Comparison of ENCODE assay signal across 36 cellular contexts in genomic region chr3:109372639-109373038, GRCh38. TPM values are rescaled to one million over a fixed set of nuclear protein-coding genes. Genes with fewer than 3 reads are reported as not detected.
"Had no signal": no experiment of that assay in that cellular context is flagged by ENCODE, and none has a peak within 500 bp of the region (broad histone marks: within the 10 kb centered on the region; RNA-seq: fewer than 3 reads in every experiment).

No MANE protein-coding gene starts in this region.

- H3K36me3 ChIP-seq: left ventricle myocardium inferior, pancreas, prostate gland, sigmoid colon, spleen, suprapubic skin, thoracic aorta, tibial artery, upper lobe of right lung had no signal

- H3K4me3 ChIP-seq: left ventricle myocardium inferior, lung, mucosa of descending colon, pancreas, prostate gland, sigmoid colon, spleen, suprapubic skin, thoracic aorta, tibial artery, upper lobe of right lung had no signal

- H3K4me1 Mint-ChIP-seq: immature natural killer cell; naive thymus-derived CD4-positive, alpha-beta T cell; stimulated activated effector memory CD8-positive, alpha-beta T cell treated with anti-CD3 and anti-CD28 coated beads, Interleukin-12 subunit alpha, Interleukin-12 subunit beta, amount 100 ng/mL, for 72 hours had no signal

- H3K27ac ChIP-seq: left ventricle myocardium inferior, pancreas, prostate gland, sigmoid colon, spleen, suprapubic skin, thoracic aorta, tibial artery, upper lobe of right lung had no signal

- H3K27ac Mint-ChIP-seq: immature natural killer cell; naive thymus-derived CD4-positive, alpha-beta T cell; natural killer cell treated with Interleukin-12 subunit alpha and Interleukin-12 subunit beta and Interleukin-15 and Interleukin-18, amount 100 ng/mL, for 72 hours; stimulated activated effector memory CD8-positive, alpha-beta T cell treated with anti-CD3 and anti-CD28 coated beads, Interleukin-12 subunit alpha, Interleukin-12 subunit beta, amount 100 ng/mL, for 72 hours; stimulated activated naive CD8-positive, alpha-beta T cell treated with anti-CD3 and anti-CD28 coated beads, Interleukin-15, Interleukin-2, amounts not matched to agents 100 ng/mL and 50 ng/mL, for 24 hours had no signal

- H3K4me1 ChIP-seq: left ventricle myocardium inferior, pancreas, prostate gland, sigmoid colon, spleen, suprapubic skin, tibial artery, upper lobe of right lung had no signal

- H3K27me3 ChIP-seq: pancreas, sigmoid colon, spleen, suprapubic skin, tibial artery, upper lobe of right lung had no signal

- H3K9me3 ChIP-seq: left ventricle myocardium inferior, mucosa of descending colon, pancreas, prostate gland, sigmoid colon, spleen, suprapubic skin, thoracic aorta, tibial artery, upper lobe of right lung had no signal

- H3K36me3 Mint-ChIP-seq: immature natural killer cell; naive thymus-derived CD4-positive, alpha-beta T cell; natural killer cell treated with Interleukin-12 subunit alpha and Interleukin-12 subunit beta and Interleukin-15 and Interleukin-18, amount 100 ng/mL, for 72 hours; stimulated activated effector memory CD8-positive, alpha-beta T cell treated with anti-CD3 and anti-CD28 coated beads, Interleukin-12 subunit alpha, Interleukin-12 subunit beta, amount 100 ng/mL, for 72 hours had no signal

- ATAC-seq: left colon; mucosa of descending colon; naive thymus-derived CD4-positive, alpha-beta T cell; natural killer cell treated with Interleukin-12 subunit alpha and Interleukin-12 subunit beta and Interleukin-15 and Interleukin-18, amount 100 ng/mL, for 72 hours; pancreas; right cardiac atrium; stimulated activated effector memory CD8-positive, alpha-beta T cell treated with anti-CD3 and anti-CD28 coated beads, Interleukin-12 subunit alpha, Interleukin-12 subunit beta, amount 100 ng/mL, for 72 hours; upper lobe of right lung had no signal

- DNase-seq: hypothalamus; immature natural killer cell; kidney; left colon; left ventricle myocardium inferior; midbrain; mucosa of descending colon; naive thymus-derived CD4-positive, alpha-beta T cell; nucleus accumbens; pancreas; posterior cingulate gyrus; retina; right cardiac atrium; sigmoid colon; small intestine; spleen; stimulated activated CD4-positive, alpha-beta T cell treated with anti-CD3 and anti-CD28 coated beads, Interleukin-4, amount 100 ng/mL, for 24 hours; stimulated activated naive CD4-positive, alpha-beta T cell; tibial artery; trophoblast cell; upper lobe of right lung had no signal

- H3K9me3 Mint-ChIP-seq: natural killer cell treated with Interleukin-12 subunit alpha and Interleukin-12 subunit beta and Interleukin-15 and Interleukin-18, amount 100 ng/mL, for 72 hours; stimulated activated effector memory CD8-positive, alpha-beta T cell treated with anti-CD3 and anti-CD28 coated beads, Interleukin-12 subunit alpha, Interleukin-12 subunit beta, amount 100 ng/mL, for 72 hours; stimulated activated naive CD8-positive, alpha-beta T cell treated with anti-CD3 and anti-CD28 coated beads, Interleukin-15, Interleukin-2, amounts not matched to agents 100 ng/mL and 50 ng/mL, for 24 hours had no signal

- H3K27me3 Mint-ChIP-seq: natural killer cell treated with Interleukin-12 subunit alpha and Interleukin-12 subunit beta and Interleukin-15 and Interleukin-18, amount 100 ng/mL, for 72 hours; stimulated activated naive CD8-positive, alpha-beta T cell treated with anti-CD3 and anti-CD28 coated beads, Interleukin-15, Interleukin-2, amounts not matched to agents 100 ng/mL and 50 ng/mL, for 24 hours had no signal

- H3K4me3 Mint-ChIP-seq: immature natural killer cell; naive thymus-derived CD4-positive, alpha-beta T cell; natural killer cell treated with Interleukin-12 subunit alpha and Interleukin-12 subunit beta and Interleukin-15 and Interleukin-18, amount 100 ng/mL, for 72 hours; stimulated activated effector memory CD8-positive, alpha-beta T cell treated with anti-CD3 and anti-CD28 coated beads, Interleukin-12 subunit alpha, Interleukin-12 subunit beta, amount 100 ng/mL, for 72 hours; stimulated activated naive CD8-positive, alpha-beta T cell treated with anti-CD3 and anti-CD28 coated beads, Interleukin-15, Interleukin-2, amounts not matched to agents 100 ng/mL and 50 ng/mL, for 24 hours had no signal

- FAIRE-seq: islet of Langerhans, kidney, pancreas, small intestine, urothelium cell line had no signal

RNA-seq across cellular contexts. Expression of gene DPPA4, which starts 35.3 kb away (rescaled TPM):
- total RNA-seq: kidney, left colon, left ventricle myocardium inferior, lower leg skin, mesenteric fat pad, mucosa of descending colon, osteoblast, subcutaneous adipose tissue, suprapubic skin, thoracic aorta, upper lobe of right lung had no signal
- polyA plus RNA-seq: pancreas, right cardiac atrium had no signal

RNA-seq across cellular contexts. Expression of gene DPPA2, which starts 56.3 kb away (rescaled TPM):
- total RNA-seq: left colon; left ventricle myocardium inferior; lower leg skin; lung; mesenteric fat pad; mucosa of descending colon; myocyte; naive thymus-derived CD4-positive, alpha-beta T cell; natural killer cell treated with Interleukin-12 subunit alpha and Interleukin-12 subunit beta and Interleukin-15 and Interleukin-18, amount 100 ng/mL, for 72 hours; osteoblast; pancreas; right cardiac atrium; sigmoid colon; spleen; subcutaneous adipose tissue; suprapubic skin; thoracic aorta; upper lobe of right lung had no signal
- polyA plus RNA-seq: immature natural killer cell; lung; naive thymus-derived CD4-positive, alpha-beta T cell; neural cell; pancreas; right cardiac atrium; sigmoid colon; small intestine; spleen had no signal
